ENCODE assay signal across 28 cellular contexts in genomic region chr11:112856133-112856532, GRCh38.
"Had no signal": no experiment of that assay in that cellular context is flagged by ENCODE, and none has a peak within 500 bp of the region (broad histone marks: within the 10 kb centered on the region; RNA-seq: fewer than 3 reads in every experiment).

No MANE protein-coding gene starts in this region.

- H3K79me2 ChIP-seq: parathyroid adenoma had no signal

- H3K4me1 Mint-ChIP-seq: neural progenitor cell; stimulated activated effector memory CD8-positive, alpha-beta T cell treated with anti-CD3 and anti-CD28 coated beads, Interleukin-12 subunit alpha, Interleukin-12 subunit beta, amount 100 ng/mL, for 72 hours; stimulated activated naive B cell treated with anti-CD40 and anti-IgM and Interleukin-4, amounts not matched to agents 10 μg/mL and 1 μg/mL and 100 μg/mL, for 72 hours had no signal

- H3K9me3 ChIP-seq: ovary, right lobe of liver, thyroid gland, vagina had no signal

- H3K9ac ChIP-seq: neural progenitor cell, parathyroid adenoma had no signal

- H2AFZ ChIP-seq: neural progenitor cell, parathyroid adenoma had no signal

- H3K4me2 ChIP-seq: neural progenitor cell had no signal

- H3K27me3 ChIP-seq: neural progenitor cell, ovary, right lobe of liver, sigmoid colon, stomach, thyroid gland, tibial nerve, upper lobe of left lung, vagina had no signal

- H3K27ac ChIP-seq: neural progenitor cell, ovary, parathyroid adenoma, psoas muscle, right lobe of liver, sigmoid colon, stomach, thoracic aorta, thyroid gland, tibial nerve, upper lobe of left lung, vagina had no signal

- H3K4me3 ChIP-seq: neural progenitor cell, ovary, psoas muscle, right lobe of liver, sigmoid colon, stomach, thoracic aorta, thyroid gland, tibial nerve, upper lobe of left lung, vagina had no signal

- H3K4me1 ChIP-seq: neural progenitor cell, psoas muscle, right lobe of liver, sigmoid colon, stomach, thyroid gland, tibial nerve, upper lobe of left lung, vagina had no signal

- FAIRE-seq: small intestine, urothelium cell line had no signal

- DNase-seq: occipital lobe; ovary; posterior cingulate gyrus; psoas muscle; right cardiac atrium; right lobe of liver; sigmoid colon; small intestine; stimulated activated CD4-positive, alpha-beta T cell treated with anti-CD3 and anti-CD28 coated beads, Interleukin-15, amount 100 ng/mL, for 24 hours; stimulated activated CD4-positive, alpha-beta T cell treated with anti-CD3 and anti-CD28 coated beads, Interleukin-2, amount 100 ng/mL, for 24 hours; stimulated activated CD4-positive, alpha-beta T cell treated with anti-CD3 and anti-CD28 coated beads, Interleukin-2, amount 100 ng/mL, for 48 hours; stimulated activated CD4-positive, alpha-beta T cell treated with anti-CD3 and anti-CD28 coated beads, Interleukin-4, amount 100 ng/mL, for 24 hours; stimulated activated naive B cell treated with anti-CD40 and anti-IgM and Interleukin-4, amounts not matched to agents 10 μg/mL and 1 μg/mL and 100 μg/mL, for 72 hours; stimulated activated naive CD4-positive, alpha-beta T cell treated with Interleukin-2 at 50 U/mL for 16 hours; stomach; thyroid gland; trophoblast cell; upper lobe of left lung had no signal

- H3K27ac Mint-ChIP-seq: nephron; neural progenitor cell; progenitor cell of endocrine pancreas; stimulated activated effector memory CD8-positive, alpha-beta T cell treated with anti-CD3 and anti-CD28 coated beads, Interleukin-12 subunit alpha, Interleukin-12 subunit beta, amount 100 ng/mL, for 72 hours; stimulated activated naive B cell treated with anti-CD40 and anti-IgM and Interleukin-4, amounts not matched to agents 10 μg/mL and 1 μg/mL and 100 μg/mL, for 72 hours; stimulated activated naive CD8-positive, alpha-beta T cell treated with anti-CD3 and anti-CD28 coated beads, Interleukin-15, Interleukin-2, amounts not matched to agents 100 ng/mL and 50 ng/mL, for 24 hours had no signal

- H3K36me3 Mint-ChIP-seq: neural progenitor cell; stimulated activated effector memory CD8-positive, alpha-beta T cell treated with anti-CD3 and anti-CD28 coated beads, Interleukin-12 subunit alpha, Interleukin-12 subunit beta, amount 100 ng/mL, for 72 hours; stimulated activated naive B cell treated with anti-CD40 and anti-IgM and Interleukin-4, amounts not matched to agents 10 μg/mL and 1 μg/mL and 100 μg/mL, for 72 hours had no signal

- ATAC-seq: psoas muscle; right cardiac atrium; right lobe of liver; stimulated activated effector memory CD8-positive, alpha-beta T cell treated with anti-CD3 and anti-CD28 coated beads, Interleukin-12 subunit alpha, Interleukin-12 subunit beta, amount 100 ng/mL, for 72 hours; stimulated activated naive B cell treated with anti-CD40 and anti-IgM and Interleukin-4, amounts not matched to agents 10 μg/mL and 1 μg/mL and 100 μg/mL, for 72 hours had no signal

- H3K4me3 Mint-ChIP-seq: nephron; neural progenitor cell; stimulated activated effector memory CD8-positive, alpha-beta T cell treated with anti-CD3 and anti-CD28 coated beads, Interleukin-12 subunit alpha, Interleukin-12 subunit beta, amount 100 ng/mL, for 72 hours; stimulated activated naive B cell treated with anti-CD40 and anti-IgM and Interleukin-4, amounts not matched to agents 10 μg/mL and 1 μg/mL and 100 μg/mL, for 72 hours; stimulated activated naive CD8-positive, alpha-beta T cell treated with anti-CD3 and anti-CD28 coated beads, Interleukin-15, Interleukin-2, amounts not matched to agents 100 ng/mL and 50 ng/mL, for 24 hours had no signal

- H3K36me3 ChIP-seq: neural progenitor cell, ovary, right lobe of liver, sigmoid colon, stomach, thoracic aorta, thyroid gland, tibial nerve, upper lobe of left lung, vagina had no signal
